In the genomic region with DNA sequence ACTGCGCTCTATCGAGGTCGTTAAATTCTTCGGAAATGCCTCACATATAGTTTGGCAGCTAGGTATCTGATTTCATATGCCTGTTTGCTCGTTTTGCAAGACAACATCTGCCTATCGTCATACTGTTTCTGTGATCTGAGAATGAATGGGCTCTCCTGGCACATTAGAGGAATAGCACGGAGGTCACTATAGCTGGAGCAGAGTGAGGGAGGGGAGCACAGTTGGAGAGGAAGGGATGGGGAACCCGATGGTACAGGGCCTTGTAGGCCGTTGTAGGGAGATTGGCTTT, we compare ENCODE assay signal across 8 cellular contexts. TPM values are rescaled to one million over a fixed set of nuclear protein-coding genes. Genes with fewer than 3 reads are reported as not detected.
DNase-seq lines count a peak whose midpoint lies in the region; TF ChIP-seq lines count a peak whose summit lies in the region.

No MANE protein-coding gene starts in this region.

- peak overlapping the region; percentile 91 for H3K4me3 ChIP-seq in GM12865 (ENCODE audit: low read depth, low read length)
- peak overlapping the region; percentile 83 for H3K4me3 ChIP-seq in SJSA1
- H3K4me3 ChIP-seq in prostate gland: peak overlapping the region; percentile 58 to 64

- H3K9me3 ChIP-seq in SJSA1 (replicated peaks) (no peaks in the 10 kb centered on the region), prostate gland (no peaks in the 10 kb centered on the region)

- intact Hi-C loops in prostate gland (cut with DNase I): no loop called here

- H3K36me3 ChIP-seq in SJSA1 (peaks cover 24% of the 10 kb centered on the region), prostate gland (no peaks in the 10 kb centered on the region)

- CTCF ChIA-PET in HEK293T (lab: Yijun Ruan, JAX): no interaction called here

- TF ChIP-seq POLR2A in prostate gland (IDR thresholded peaks at IDR 0.05): no peak

- DNase-seq in GM12865 (ENCODE audit: low read depth) (no peak), SJSA1 (ENCODE audit: low read depth in 1 of 2, low spot score in 2 of 2) (no peak), fibroblast of gingiva (ENCODE audit: low read depth) (peak; percentile 58), prostate gland (ENCODE audit: low spot score) (no peak), HEK293T (ENCODE audit: extremely low spot score) (no peak), COR-L47 (lab: John Stamatoyannopoulos, UW) (no peak), GM19238 (ENCODE audit: insufficient read length, low spot score) (no peak)
- no peak for DNase-seq in activated CD4-positive, alpha-beta T cell treated with anti-CD3 and anti-CD28 coated beads for 4 hours

- H3K27me3 ChIP-seq in SJSA1 (replicated peaks): no peaks in the 10 kb centered on the region
- no peaks in the 10 kb centered on the region for H3K27me3 ChIP-seq in prostate gland (replicated peaks; ENCODE audit: insufficient read depth)

- 0% methylated on average over 9 of the region's 9 CpGs for WGBS in prostate gland

- TF ChIP-seq CTCF in GM12865 (IDR thresholded peaks at IDR 0.05; ENCODE audit: insufficient read depth, low read depth, low read length, missing control alignments) (no peak), prostate gland (IDR thresholded peaks at IDR 0.05) (no peak)

- H3K27ac ChIP-seq in SJSA1 (peak overlapping the region; percentile 79), prostate gland (peak overlapping the region; percentile 81 to 82)

- POLR2A ChIA-PET in HEK293T (lab: Yijun Ruan, JAX): interaction anchor here (1.0 to 1.1 kb wide), 2 partner anchors 136 to 178 kb away, joined by 3 read pairs; no protein-coding TSS in a partner anchor

- H3K4me1 ChIP-seq in SJSA1 (replicated peaks): peaks cover 29% of the 10 kb centered on the region
- H3K4me1 ChIP-seq in prostate gland (replicated peaks): no peaks in the 10 kb centered on the region

TF ChIP-seq in HEK293T, 16 proteins besides CTCF, POLR2A, EP300 and RAD21:
- TF ChIP-seq ELF4 (IDR thresholded peaks at IDR 0.05) (no peak), ARNT (IDR thresholded peaks at IDR 0.05) (no peak), LEF1 (IDR thresholded peaks at IDR 0.05; ENCODE audit: borderline replicate concordance) (no peak), L3MBTL2 (conservative IDR thresholded peaks at IDR 0.05) (no peak), SP1 (IDR thresholded peaks at IDR 0.05) (no peak)
TF ChIP-seq in HEK293T: peak in this region for 0.

RNA-seq across cellular contexts. Expression of a gene that starts 0.6 kb away (rescaled TPM):
- 20.6 and 24.2 TPM in 2 replicates for total RNA-seq in SJSA1 (2014; rRNA removed; shearing (Covaris generic))
- total RNA-seq in prostate gland: 10 to 100 TPM; 16.4 to 31.7 TPM

RNA-seq across cellular contexts. Expression of a gene that starts 1.3 kb away (rescaled TPM):
- 32.6 and 52.7 TPM in 2 replicates for total RNA-seq in SJSA1 (2014; rRNA removed; shearing (Covaris generic))
- total RNA-seq in prostate gland: 100 to 1,000 TPM in 1 of 2 donors, 10 to 100 TPM in 1; 27.9 to 300 TPM

RNA-seq across cellular contexts. Expression of a gene that starts 31.9 kb away (rescaled TPM):
- total RNA-seq in SJSA1 (2014; rRNA removed; shearing (Covaris generic)): 19.6 and 28.8 TPM in 2 replicates
- total RNA-seq in prostate gland: 10 to 100 TPM; 52.0 to 72.7 TPM

RNA-seq across cellular contexts. Expression of a gene that starts 37.0 kb away (rescaled TPM):
- not detected in 2 replicates for total RNA-seq in SJSA1 (2014; rRNA removed; shearing (Covaris generic))
- total RNA-seq in prostate gland: 10 to 100 TPM in 1 of 2 donors, not detected in 1; 11.8 TPM

RNA-seq across cellular contexts. Expression of a gene that starts 57.5 kb away (rescaled TPM):
- total RNA-seq in SJSA1 (2014; rRNA removed; shearing (Covaris generic)): 10.1 and 19.9 TPM in 2 replicates
- total RNA-seq in prostate gland: 10 to 100 TPM; 28.0 to 45.6 TPM
